In the genomic region with DNA sequence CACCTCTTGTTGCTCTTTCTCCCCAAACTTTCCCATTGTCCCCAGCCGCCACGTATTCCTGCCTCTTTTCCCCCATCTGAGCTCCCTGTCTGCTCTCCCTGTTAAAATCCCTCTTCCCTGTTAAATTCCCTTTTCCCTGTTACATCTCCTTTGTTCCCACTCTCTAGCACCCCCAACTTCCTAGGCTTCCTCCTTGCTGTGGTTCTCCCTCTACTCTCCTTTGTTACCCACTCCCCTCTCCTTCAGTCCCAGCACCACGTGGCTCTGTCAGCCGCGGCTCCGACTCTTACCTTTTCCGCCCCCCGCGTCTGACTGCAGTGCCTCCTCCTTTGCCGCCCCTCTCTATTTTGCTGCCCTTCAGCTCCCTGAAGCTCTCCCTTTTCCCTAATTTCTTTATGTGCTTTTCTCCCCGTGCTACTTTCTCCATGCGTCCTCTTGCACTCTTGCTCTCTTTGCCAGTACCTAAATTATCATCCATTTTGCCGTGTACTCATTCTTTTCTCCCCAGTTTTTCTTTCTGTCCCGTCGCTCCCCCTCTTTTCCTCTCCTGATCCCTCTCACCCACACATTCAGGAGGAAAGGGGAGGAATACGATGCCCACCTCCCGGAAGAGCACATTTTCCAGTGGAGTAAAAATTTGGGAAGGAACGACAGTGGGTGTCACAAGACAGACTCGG, we compare ENCODE assay signal across 1 cellular context.
TF ChIP-seq lines count a peak whose summit lies in the region.

No MANE protein-coding gene starts in this region.

TF ChIP-seq in K562, 482 proteins besides CTCF, POLR2A, EP300 and RAD21 (continued from another document and continues in another):
- TF ChIP-seq, protein P1, sequence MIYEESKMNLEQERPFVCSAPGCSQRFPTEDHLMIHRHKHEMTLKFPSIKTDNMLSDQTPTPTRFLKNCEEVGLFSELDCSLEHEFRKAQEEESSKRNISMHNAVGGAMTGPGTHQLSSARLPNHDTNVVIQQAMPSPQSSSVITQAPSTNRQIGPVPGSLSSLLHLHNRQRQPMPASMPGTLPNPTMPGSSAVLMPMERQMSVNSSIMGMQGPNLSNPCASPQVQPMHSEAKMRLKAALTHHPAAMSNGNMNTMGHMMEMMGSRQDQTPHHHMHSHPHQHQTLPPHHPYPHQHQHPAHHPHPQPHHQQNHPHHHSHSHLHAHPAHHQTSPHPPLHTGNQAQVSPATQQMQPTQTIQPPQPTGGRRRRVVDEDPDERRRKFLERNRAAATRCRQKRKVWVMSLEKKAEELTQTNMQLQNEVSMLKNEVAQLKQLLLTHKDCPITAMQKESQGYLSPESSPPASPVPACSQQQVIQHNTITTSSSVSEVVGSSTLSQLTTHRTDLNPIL (CRISPR knock-in tag; IDR thresholded peaks at IDR 0.05): no peak
- TF ChIP-seq MXI1 (IDR thresholded peaks at IDR 0.05; ENCODE audit: low read depth, low read length): peak; percentile 77; the same call in 1 of the 2 replicates
- TF ChIP-seq KDM2B (CRISPR knock-in tag; IDR thresholded peaks at IDR 0.05): no peak
- TF ChIP-seq MCM7 (IDR thresholded peaks at IDR 0.05): 0 out of 4 replicates have a peak, but pooled peaks of 1 of the 2 experiments have one; percentile 47
- TF ChIP-seq CREBBP (IDR thresholded peaks at IDR 0.05; ENCODE audit: low read depth, low read length): no peak
- TF ChIP-seq, protein P2, sequence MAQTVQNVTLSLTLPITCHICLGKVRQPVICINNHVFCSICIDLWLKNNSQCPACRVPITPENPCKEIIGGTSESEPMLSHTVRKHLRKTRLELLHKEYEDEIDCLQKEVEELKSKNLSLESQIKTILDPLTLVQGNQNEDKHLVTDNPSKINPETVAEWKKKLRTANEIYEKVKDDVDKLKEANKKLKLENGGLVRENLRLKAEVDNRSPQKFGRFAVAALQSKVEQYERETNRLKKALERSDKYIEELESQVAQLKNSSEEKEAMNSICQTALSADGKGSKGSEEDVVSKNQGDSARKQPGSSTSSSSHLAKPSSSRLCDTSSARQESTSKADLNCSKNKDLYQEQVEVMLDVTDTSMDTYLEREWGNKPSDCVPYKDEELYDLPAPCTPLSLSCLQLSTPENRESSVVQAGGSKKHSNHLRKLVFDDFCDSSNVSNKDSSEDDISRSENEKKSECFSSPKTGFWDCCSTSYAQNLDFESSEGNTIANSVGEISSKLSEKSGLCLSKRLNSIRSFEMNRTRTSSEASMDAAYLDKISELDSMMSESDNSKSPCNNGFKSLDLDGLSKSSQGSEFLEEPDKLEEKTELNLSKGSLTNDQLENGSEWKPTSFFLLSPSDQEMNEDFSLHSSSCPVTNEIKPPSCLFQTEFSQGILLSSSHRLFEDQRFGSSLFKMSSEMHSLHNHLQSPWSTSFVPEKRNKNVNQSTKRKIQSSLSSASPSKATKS (CRISPR knock-in tag; IDR thresholded peaks at IDR 0.05): no peak
- TF ChIP-seq TRIM24 (IDR thresholded peaks at IDR 0.05): no peak
- TF ChIP-seq PTTG1 (tag; IDR thresholded peaks at IDR 0.05; ENCODE audit: low read depth): no peak
- no peak for TF ChIP-seq ZNF175 (CRISPR knock-in tag; IDR thresholded peaks at IDR 0.05; ENCODE audit: low read depth)
- TF ChIP-seq, protein P3, sequence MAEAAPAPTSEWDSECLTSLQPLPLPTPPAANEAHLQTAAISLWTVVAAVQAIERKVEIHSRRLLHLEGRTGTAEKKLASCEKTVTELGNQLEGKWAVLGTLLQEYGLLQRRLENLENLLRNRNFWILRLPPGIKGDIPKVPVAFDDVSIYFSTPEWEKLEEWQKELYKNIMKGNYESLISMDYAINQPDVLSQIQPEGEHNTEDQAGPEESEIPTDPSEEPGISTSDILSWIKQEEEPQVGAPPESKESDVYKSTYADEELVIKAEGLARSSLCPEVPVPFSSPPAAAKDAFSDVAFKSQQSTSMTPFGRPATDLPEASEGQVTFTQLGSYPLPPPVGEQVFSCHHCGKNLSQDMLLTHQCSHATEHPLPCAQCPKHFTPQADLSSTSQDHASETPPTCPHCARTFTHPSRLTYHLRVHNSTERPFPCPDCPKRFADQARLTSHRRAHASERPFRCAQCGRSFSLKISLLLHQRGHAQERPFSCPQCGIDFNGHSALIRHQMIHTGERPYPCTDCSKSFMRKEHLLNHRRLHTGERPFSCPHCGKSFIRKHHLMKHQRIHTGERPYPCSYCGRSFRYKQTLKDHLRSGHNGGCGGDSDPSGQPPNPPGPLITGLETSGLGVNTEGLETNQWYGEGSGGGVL (CRISPR knock-in tag; IDR thresholded peaks at IDR 0.05): no peak
- TF ChIP-seq, protein P4, sequence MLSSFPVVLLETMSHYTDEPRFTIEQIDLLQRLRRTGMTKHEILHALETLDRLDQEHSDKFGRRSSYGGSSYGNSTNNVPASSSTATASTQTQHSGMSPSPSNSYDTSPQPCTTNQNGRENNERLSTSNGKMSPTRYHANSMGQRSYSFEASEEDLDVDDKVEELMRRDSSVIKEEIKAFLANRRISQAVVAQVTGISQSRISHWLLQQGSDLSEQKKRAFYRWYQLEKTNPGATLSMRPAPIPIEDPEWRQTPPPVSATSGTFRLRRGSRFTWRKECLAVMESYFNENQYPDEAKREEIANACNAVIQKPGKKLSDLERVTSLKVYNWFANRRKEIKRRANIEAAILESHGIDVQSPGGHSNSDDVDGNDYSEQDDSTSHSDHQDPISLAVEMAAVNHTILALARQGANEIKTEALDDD (IDR thresholded peaks at IDR 0.05): no peak
- no peak for TF ChIP-seq RCOR1 (IDR thresholded peaks at IDR 0.05; ENCODE audit: borderline replicate concordance in 1 of 2, low read depth in 2 of 2, low read length in 2 of 2)
- no peak for TF ChIP-seq FOXA3 (CRISPR knock-in tag; conservative IDR thresholded peaks at IDR 0.05 in 1 of 2, IDR thresholded peaks at IDR 0.05 in 1 of 2)
- peak; percentile 9 for TF ChIP-seq RBBP5 (IDR thresholded peaks at IDR 0.05; ENCODE audit: borderline replicate concordance, insufficient read depth, low read length, poor library complexity, severe bottlenecking)
- TF ChIP-seq ZNF780A (CRISPR knock-in tag; IDR thresholded peaks at IDR 0.05): no peak
- peak in 1 of 3 experiments; percentile 24 for TF ChIP-seq YY1 (IDR thresholded peaks at IDR 0.05; ENCODE audit: borderline replicate concordance in 1 of 3, control insufficient read depth in 1 of 3, extremely low read depth in 1 of 3, insufficient read depth in 3 of 3, insufficient read length in 1 of 3, insufficient replicate concordance in 2 of 3, low read depth in 1 of 3, low read length in 2 of 3)
- TF ChIP-seq U2AF2 (optimal IDR thresholded peaks at IDR 0.05; ENCODE audit: low read depth, low read length): no peak
- TF ChIP-seq, protein P5, sequence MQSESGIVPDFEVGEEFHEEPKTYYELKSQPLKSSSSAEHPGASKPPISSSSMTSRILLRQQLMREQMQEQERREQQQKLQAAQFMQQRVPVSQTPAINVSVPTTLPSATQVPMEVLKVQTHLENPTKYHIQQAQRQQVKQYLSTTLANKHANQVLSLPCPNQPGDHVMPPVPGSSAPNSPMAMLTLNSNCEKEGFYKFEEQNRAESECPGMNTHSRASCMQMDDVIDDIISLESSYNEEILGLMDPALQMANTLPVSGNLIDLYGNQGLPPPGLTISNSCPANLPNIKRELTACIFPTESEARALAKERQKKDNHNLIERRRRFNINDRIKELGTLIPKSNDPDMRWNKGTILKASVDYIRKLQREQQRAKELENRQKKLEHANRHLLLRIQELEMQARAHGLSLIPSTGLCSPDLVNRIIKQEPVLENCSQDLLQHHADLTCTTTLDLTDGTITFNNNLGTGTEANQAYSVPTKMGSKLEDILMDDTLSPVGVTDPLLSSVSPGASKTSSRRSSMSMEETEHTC (IDR thresholded peaks at IDR 0.05): no peak
- TF ChIP-seq, protein P6, sequence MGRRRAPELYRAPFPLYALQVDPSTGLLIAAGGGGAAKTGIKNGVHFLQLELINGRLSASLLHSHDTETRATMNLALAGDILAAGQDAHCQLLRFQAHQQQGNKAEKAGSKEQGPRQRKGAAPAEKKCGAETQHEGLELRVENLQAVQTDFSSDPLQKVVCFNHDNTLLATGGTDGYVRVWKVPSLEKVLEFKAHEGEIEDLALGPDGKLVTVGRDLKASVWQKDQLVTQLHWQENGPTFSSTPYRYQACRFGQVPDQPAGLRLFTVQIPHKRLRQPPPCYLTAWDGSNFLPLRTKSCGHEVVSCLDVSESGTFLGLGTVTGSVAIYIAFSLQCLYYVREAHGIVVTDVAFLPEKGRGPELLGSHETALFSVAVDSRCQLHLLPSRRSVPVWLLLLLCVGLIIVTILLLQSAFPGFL (CRISPR knock-in tag; IDR thresholded peaks at IDR 0.05): no peak
- no peak for TF ChIP-seq TCF7 (IDR thresholded peaks at IDR 0.05; ENCODE audit: borderline replicate concordance)
- no peak for TF ChIP-seq CTBP1 (IDR thresholded peaks at IDR 0.05; ENCODE audit: borderline replicate concordance)
- TF ChIP-seq ETV1 (tag; conservative IDR thresholded peaks at IDR 0.05; ENCODE audit: low read depth): no peak
- no peak for TF ChIP-seq KHSRP (IDR thresholded peaks at IDR 0.05)
- no peak for TF ChIP-seq ZNF766 (CRISPR knock-in tag; conservative IDR thresholded peaks at IDR 0.05)
- TF ChIP-seq, protein P7, sequence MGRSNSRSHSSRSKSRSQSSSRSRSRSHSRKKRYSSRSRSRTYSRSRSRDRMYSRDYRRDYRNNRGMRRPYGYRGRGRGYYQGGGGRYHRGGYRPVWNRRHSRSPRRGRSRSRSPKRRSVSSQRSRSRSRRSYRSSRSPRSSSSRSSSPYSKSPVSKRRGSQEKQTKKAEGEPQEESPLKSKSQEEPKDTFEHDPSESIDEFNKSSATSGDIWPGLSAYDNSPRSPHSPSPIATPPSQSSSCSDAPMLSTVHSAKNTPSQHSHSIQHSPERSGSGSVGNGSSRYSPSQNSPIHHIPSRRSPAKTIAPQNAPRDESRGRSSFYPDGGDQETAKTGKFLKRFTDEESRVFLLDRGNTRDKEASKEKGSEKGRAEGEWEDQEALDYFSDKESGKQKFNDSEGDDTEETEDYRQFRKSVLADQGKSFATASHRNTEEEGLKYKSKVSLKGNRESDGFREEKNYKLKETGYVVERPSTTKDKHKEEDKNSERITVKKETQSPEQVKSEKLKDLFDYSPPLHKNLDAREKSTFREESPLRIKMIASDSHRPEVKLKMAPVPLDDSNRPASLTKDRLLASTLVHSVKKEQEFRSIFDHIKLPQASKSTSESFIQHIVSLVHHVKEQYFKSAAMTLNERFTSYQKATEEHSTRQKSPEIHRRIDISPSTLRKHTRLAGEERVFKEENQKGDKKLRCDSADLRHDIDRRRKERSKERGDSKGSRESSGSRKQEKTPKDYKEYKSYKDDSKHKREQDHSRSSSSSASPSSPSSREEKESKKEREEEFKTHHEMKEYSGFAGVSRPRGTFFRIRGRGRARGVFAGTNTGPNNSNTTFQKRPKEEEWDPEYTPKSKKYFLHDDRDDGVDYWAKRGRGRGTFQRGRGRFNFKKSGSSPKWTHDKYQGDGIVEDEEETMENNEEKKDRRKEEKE (IDR thresholded peaks at IDR 0.05; ENCODE audit: borderline replicate concordance in 1 of 2, control insufficient read depth in 1 of 2, low read depth in 2 of 2, low read length in 1 of 2): no peak
- TF ChIP-seq NCOA1 (IDR thresholded peaks at IDR 0.05; ENCODE audit: low read depth): no peak
- no peak for TF ChIP-seq HEY1 (CRISPR knock-in tag; IDR thresholded peaks at IDR 0.05; ENCODE audit: borderline replicate concordance)
- TF ChIP-seq, protein P8, sequence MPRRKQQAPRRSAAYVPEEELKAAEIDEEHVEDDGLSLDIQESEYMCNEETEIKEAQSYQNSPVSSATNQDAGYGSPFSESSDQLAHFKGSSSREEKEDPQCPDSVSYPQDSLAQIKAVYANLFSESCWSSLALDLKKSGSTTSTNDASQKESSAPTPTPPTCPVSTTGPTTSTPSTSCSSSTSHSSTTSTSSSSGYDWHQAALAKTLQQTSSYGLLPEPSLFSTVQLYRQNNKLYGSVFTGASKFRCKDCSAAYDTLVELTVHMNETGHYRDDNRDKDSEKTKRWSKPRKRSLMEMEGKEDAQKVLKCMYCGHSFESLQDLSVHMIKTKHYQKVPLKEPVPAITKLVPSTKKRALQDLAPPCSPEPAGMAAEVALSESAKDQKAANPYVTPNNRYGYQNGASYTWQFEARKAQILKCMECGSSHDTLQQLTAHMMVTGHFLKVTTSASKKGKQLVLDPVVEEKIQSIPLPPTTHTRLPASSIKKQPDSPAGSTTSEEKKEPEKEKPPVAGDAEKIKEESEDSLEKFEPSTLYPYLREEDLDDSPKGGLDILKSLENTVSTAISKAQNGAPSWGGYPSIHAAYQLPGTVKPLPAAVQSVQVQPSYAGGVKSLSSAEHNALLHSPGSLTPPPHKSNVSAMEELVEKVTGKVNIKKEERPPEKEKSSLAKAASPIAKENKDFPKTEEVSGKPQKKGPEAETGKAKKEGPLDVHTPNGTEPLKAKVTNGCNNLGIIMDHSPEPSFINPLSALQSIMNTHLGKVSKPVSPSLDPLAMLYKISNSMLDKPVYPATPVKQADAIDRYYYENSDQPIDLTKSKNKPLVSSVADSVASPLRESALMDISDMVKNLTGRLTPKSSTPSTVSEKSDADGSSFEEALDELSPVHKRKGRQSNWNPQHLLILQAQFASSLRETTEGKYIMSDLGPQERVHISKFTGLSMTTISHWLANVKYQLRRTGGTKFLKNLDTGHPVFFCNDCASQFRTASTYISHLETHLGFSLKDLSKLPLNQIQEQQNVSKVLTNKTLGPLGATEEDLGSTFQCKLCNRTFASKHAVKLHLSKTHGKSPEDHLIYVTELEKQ (CRISPR knock-in tag; IDR thresholded peaks at IDR 0.05): no peak
- TF ChIP-seq PHB2 (IDR thresholded peaks at IDR 0.05; ENCODE audit: low read depth): 0 out of 2 replicates have a peak, but pooled peaks have one; percentile 29
- no peak for TF ChIP-seq NCOA6 (IDR thresholded peaks at IDR 0.05)
- peak; percentile 8 for TF ChIP-seq TAF9B (IDR thresholded peaks at IDR 0.05; ENCODE audit: partially characterized antibody)
- TF ChIP-seq NCOA4 (IDR thresholded peaks at IDR 0.05; ENCODE audit: partially characterized antibody): no peak
- TF ChIP-seq, protein P9, sequence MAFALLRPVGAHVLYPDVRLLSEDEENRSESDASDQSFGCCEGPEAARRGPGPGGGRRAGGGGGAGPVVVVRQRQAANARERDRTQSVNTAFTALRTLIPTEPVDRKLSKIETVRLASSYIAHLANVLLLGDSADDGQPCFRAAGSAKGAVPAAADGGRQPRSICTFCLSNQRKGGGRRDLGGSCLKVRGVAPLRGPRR (CRISPR knock-in tag; IDR thresholded peaks at IDR 0.05): no peak
- TF ChIP-seq, protein P10, sequence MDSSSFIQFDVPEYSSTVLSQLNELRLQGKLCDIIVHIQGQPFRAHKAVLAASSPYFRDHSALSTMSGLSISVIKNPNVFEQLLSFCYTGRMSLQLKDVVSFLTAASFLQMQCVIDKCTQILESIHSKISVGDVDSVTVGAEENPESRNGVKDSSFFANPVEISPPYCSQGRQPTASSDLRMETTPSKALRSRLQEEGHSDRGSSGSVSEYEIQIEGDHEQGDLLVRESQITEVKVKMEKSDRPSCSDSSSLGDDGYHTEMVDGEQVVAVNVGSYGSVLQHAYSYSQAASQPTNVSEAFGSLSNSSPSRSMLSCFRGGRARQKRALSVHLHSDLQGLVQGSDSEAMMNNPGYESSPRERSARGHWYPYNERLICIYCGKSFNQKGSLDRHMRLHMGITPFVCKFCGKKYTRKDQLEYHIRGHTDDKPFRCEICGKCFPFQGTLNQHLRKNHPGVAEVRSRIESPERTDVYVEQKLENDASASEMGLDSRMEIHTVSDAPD (CRISPR knock-in tag; IDR thresholded peaks at IDR 0.05): no peak
- TF ChIP-seq ZNF316 (IDR thresholded peaks at IDR 0.05): no peak
- no peak for TF ChIP-seq ZNF75A (CRISPR knock-in tag; IDR thresholded peaks at IDR 0.05)
- TF ChIP-seq SRSF1 (IDR thresholded peaks at IDR 0.05; ENCODE audit: low read depth, low read length): no peak
- peak in 1 of 2 experiments; percentile 36; a peak in 2 of 4 replicates for TF ChIP-seq FOXK2 (conservative IDR thresholded peaks at IDR 0.05 in 1 of 2, IDR thresholded peaks at IDR 0.05 in 1 of 2; ENCODE audit: low read depth in 2 of 2)
